1 cellular context compared by ENCODE assay signal in genomic region chr18:10197097-10197496, GRCh38.
TF ChIP-seq lines count a peak whose summit lies in the region.

No MANE protein-coding gene starts in this region.

TF ChIP-seq in WTC11, 78 proteins besides CTCF, POLR2A, EP300 and RAD21 (continued from another document):
- TF ChIP-seq AFF4 (CRISPR knock-in tag; IDR thresholded peaks at IDR 0.05; ENCODE audit: borderline replicate concordance) (no peak), ZNF317 (CRISPR knock-in tag; IDR thresholded peaks at IDR 0.05; ENCODE audit: borderline replicate concordance, low read depth) (no peak), ZNF425 (CRISPR knock-in tag; conservative IDR thresholded peaks at IDR 0.05) (no peak), STAT6 (CRISPR knock-in tag; conservative IDR thresholded peaks at IDR 0.05; ENCODE audit: low read depth) (no peak), PRRX2 (CRISPR knock-in tag; IDR thresholded peaks at IDR 0.05) (no peak), SP1 (CRISPR knock-in tag; conservative IDR thresholded peaks at IDR 0.05) (no peak), ATF3 (CRISPR knock-in tag; conservative IDR thresholded peaks at IDR 0.05) (no peak), ZNF416 (CRISPR knock-in tag; IDR thresholded peaks at IDR 0.05) (no peak), USF2 (CRISPR knock-in tag; IDR thresholded peaks at IDR 0.05) (no peak), RORB (CRISPR knock-in tag; IDR thresholded peaks at IDR 0.05) (no peak), FOXP1 (CRISPR knock-in tag; IDR thresholded peaks at IDR 0.05; ENCODE audit: borderline replicate concordance) (no peak), TEAD4 (CRISPR knock-in tag; IDR thresholded peaks at IDR 0.05) (no peak)
